ENCODE assay signal across 19 cellular contexts in genomic region chr5:133466551-133467324, GRCh38.
DNase-seq lines count a peak whose midpoint lies in the region; ATAC-seq, FAIRE-seq and TF ChIP-seq lines count a peak whose summit lies in the region.
"Had no signal": no experiment of that assay in that cellular context is flagged by ENCODE, and none has a peak within 500 bp of the region (broad histone marks: within the 10 kb centered on the region; RNA-seq: fewer than 3 reads in every experiment).

No MANE protein-coding gene starts in this region.

- no peak for DNase-seq in activated CD4-positive, alpha-beta T cell treated with anti-CD3 and anti-CD28 coated beads for 36 hours
- DNase-seq in activated CD4-positive, alpha-beta T cell treated with anti-CD3 and anti-CD28 coated beads for 4 hours, result no peak
- DNase-seq in GM12891 (ENCODE audit: insufficient read length, low spot score), result no peak
- DNase-seq in retina, result peak; percentile 47
- DNase-seq in DMS 273 (lab: John Stamatoyannopoulos, UW; ENCODE audit: unreplicated experiment), result no peak
- no peak for DNase-seq in SKM-1 (lab: John Stamatoyannopoulos, UW; ENCODE audit: unreplicated experiment)
- DNase-seq in GM19240 (ENCODE audit: insufficient read length, low spot score), result no peak
- DNase-seq: HCEC 1CT; KBM-7; NCI-H1092 treated with DMSO at 0.1 percent for 48 hours; NCI-H1694; NCI-H2107; NCI-H345; NCI-H526 treated with DMSO at 0.1 percent for 48 hours; NK-92 treated with Interleukin-12 subunit alpha and Interleukin-12 subunit beta, amount 100 ng/mL, for 24 hours; OCI-M1; RPMI8226 had no signal

- intact Hi-C loops in activated CD4-positive, alpha-beta T cell treated with anti-CD3 and anti-CD28 coated beads for 36 hours (cut with DNase I, micrococcal nuclease), result no loop called here

- H3K4me1 Mint-ChIP-seq in activated CD4-positive, alpha-beta T cell treated with anti-CD3 and anti-CD28 coated beads for 36 hours, result peaks cover 4% of the 10 kb centered on the region
- H3K4me1 Mint-ChIP-seq in activated T-helper 17 cell treated with anti-CD3 and anti-CD28 coated beads, Interleukin-2, amount 50 U/mL, for 72 hours, result peaks cover 13% of the 10 kb centered on the region

- H3K27me3 Mint-ChIP-seq in activated CD4-positive, alpha-beta T cell treated with anti-CD3 and anti-CD28 coated beads for 36 hours, result peaks cover under 1% of the 10 kb centered on the region
- H3K27me3 Mint-ChIP-seq in activated T-helper 17 cell treated with anti-CD3 and anti-CD28 coated beads, Interleukin-2, amount 50 U/mL, for 72 hours, result no peaks in the 10 kb centered on the region

- H3K9me3 Mint-ChIP-seq in activated CD4-positive, alpha-beta T cell treated with anti-CD3 and anti-CD28 coated beads for 36 hours (ENCODE audit: low read depth), result no peaks in the 10 kb centered on the region
- H3K9me3 Mint-ChIP-seq in activated T-helper 17 cell treated with anti-CD3 and anti-CD28 coated beads, Interleukin-2, amount 50 U/mL, for 72 hours, result no peaks in the 10 kb centered on the region

- peak; percentile 81 for FAIRE-seq in GM12891 (lab: Jason Lieb, UNC)
- FAIRE-seq: GM18507 had no signal

- H3K27ac Mint-ChIP-seq in activated CD4-positive, alpha-beta T cell treated with anti-CD3 and anti-CD28 coated beads for 36 hours, result no peak overlapping the region
- H3K27ac Mint-ChIP-seq in activated T-helper 17 cell treated with anti-CD3 and anti-CD28 coated beads, Interleukin-2, amount 50 U/mL, for 72 hours, result no peak overlapping the region

- ATAC-seq in activated CD4-positive, alpha-beta T cell treated with anti-CD3 and anti-CD28 coated beads for 36 hours, result peak; percentile 33
- ATAC-seq in activated T-helper 17 cell treated with anti-CD3 and anti-CD28 coated beads, Interleukin-2, amount 50 U/mL, for 72 hours (replicated peaks), result peak; percentile 5

- CTCF ChIA-PET in activated CD4-positive, alpha-beta T cell treated with anti-CD3 and anti-CD28 coated beads for 36 hours (lab: Charles Lee), result no interaction called here

- POLR2A ChIA-PET in activated CD4-positive, alpha-beta T cell treated with anti-CD3 and anti-CD28 coated beads for 36 hours (lab: Charles Lee), result no interaction called here

- H3K36me3 Mint-ChIP-seq in activated CD4-positive, alpha-beta T cell treated with anti-CD3 and anti-CD28 coated beads for 36 hours (ENCODE audit: low read depth), result no peaks in the 10 kb centered on the region
- H3K36me3 Mint-ChIP-seq in activated T-helper 17 cell treated with anti-CD3 and anti-CD28 coated beads, Interleukin-2, amount 50 U/mL, for 72 hours (ENCODE audit: low read depth), result no peaks in the 10 kb centered on the region

- H3K4me3 Mint-ChIP-seq in activated CD4-positive, alpha-beta T cell treated with anti-CD3 and anti-CD28 coated beads for 36 hours, result no peak overlapping the region
- no peak overlapping the region for H3K4me3 Mint-ChIP-seq in activated T-helper 17 cell treated with anti-CD3 and anti-CD28 coated beads, Interleukin-2, amount 50 U/mL, for 72 hours

- TF ChIP-seq POLR2A in GM12891 (IDR thresholded peaks at IDR 0.05; ENCODE audit: low read depth, low read length), result no peak

TF ChIP-seq in GM12891, 5 proteins besides CTCF, POLR2A, EP300 and RAD21:
- TF ChIP-seq SPI1 (IDR thresholded peaks at IDR 0.05; ENCODE audit: low read depth, low read length) (no peak), TAF1 (IDR thresholded peaks at IDR 0.05; ENCODE audit: low read depth, low read length) (no peak), POU2F2 (IDR thresholded peaks at IDR 0.05; ENCODE audit: low read depth, low read length) (no peak), PAX5 (IDR thresholded peaks at IDR 0.05; ENCODE audit: insufficient read depth, low read length, severe bottlenecking) (no peak), POLR2AphosphoS5 (IDR thresholded peaks at IDR 0.05; ENCODE audit: low read depth, low read length) (no peak)
TF ChIP-seq in GM12891: peak in this region for 0.
